ENCODE assay signal across 9 cellular contexts in genomic region chr11:577611-577894, GRCh38. TPM values are rescaled to one million over a fixed set of nuclear protein-coding genes. Genes with fewer than 3 reads are reported as not detected.
DNase-seq lines count a peak whose midpoint lies in the region; ATAC-seq, FAIRE-seq and TF ChIP-seq lines count a peak whose summit lies in the region.
"Had no signal": no experiment of that assay in that cellular context is flagged by ENCODE, and none has a peak within 500 bp of the region (broad histone marks: within the 10 kb centered on the region; RNA-seq: fewer than 3 reads in every experiment).

No MANE protein-coding gene starts in this region.

- H3K27ac Mint-ChIP-seq in activated T-cell treated with anti-CD3 and anti-CD28 coated beads, Interleukin-2, amount 50 U/mL, for 24 hours: peak overlapping the region; percentile 94

- H3K9me3 Mint-ChIP-seq in activated T-cell treated with anti-CD3 and anti-CD28 coated beads, Interleukin-2, amount 50 U/mL, for 24 hours: no peaks in the 10 kb centered on the region

- H3K36me3 ChIP-seq in adrenal gland (replicated peaks in 1 of 2) (peaks cover 0 to 10% of the 10 kb centered on the region in 2 donors), HepG2 (replicated peaks in 1 of 2; ENCODE audit: control insufficient read depth in 1 of 2, insufficient read depth in 2 of 2, low read length in 2 of 2) (peaks cover 8 to 14% of the 10 kb centered on the region in 2 experiments; a peak in 4 of 5 replicates), thymus (ENCODE audit: control insufficient read depth, insufficient read depth) (peaks cover 14% of the 10 kb centered on the region)

- no peak for TF ChIP-seq POLR2A in adrenal gland (IDR thresholded peaks at IDR 0.05)
- no peak for TF ChIP-seq POLR2A in HepG2 (IDR thresholded peaks at IDR 0.05; ENCODE audit: insufficient read depth in 1 of 2, low read depth in 2 of 2, low read length in 2 of 2)

- peaks cover 56% of the 10 kb centered on the region for H3K36me3 Mint-ChIP-seq in activated T-cell treated with anti-CD3 and anti-CD28 coated beads, Interleukin-2, amount 50 U/mL, for 24 hours (ENCODE audit: low read depth)

- H3K79me2 ChIP-seq in HepG2 (ENCODE audit: insufficient read depth, low read length): peaks cover 56% of the 10 kb centered on the region

- WGBS in adrenal gland, 4 donors: 25 to 49% (median 33%) methylated on average over 2 to 6 of the region's 6 CpGs
- WGBS in HepG2 (ENCODE audit: low lambda C conversion rate): 5% methylated on average over 6 of the region's 6 CpGs
- WGBS in thymus: 85% methylated on average over 6 of the region's 6 CpGs

- H2AFZ ChIP-seq in HepG2 (ENCODE audit: low read length): no peak overlapping the region

- POLR2A ChIA-PET in HepG2 (lab: Yijun Ruan, JAX): interaction anchor here (0.7 to 1.3 kb wide), 2 partner anchors 8 to 23 kb away, joined by 3 read pairs; no protein-coding TSS in a partner anchor

- no peak for TF ChIP-seq RAD21 in HepG2 (CRISPR knock-in tag; IDR thresholded peaks at IDR 0.05)

- CTCF ChIA-PET in HepG2 (lab: Yijun Ruan, JAX; ENCODE audit: low intra/inter-chr PET ratio, low total read pairs): no interaction called here

- no peak for TF ChIP-seq EP300 in HepG2 (IDR thresholded peaks at IDR 0.05; ENCODE audit: low read depth in 2 of 2, low read length in 2 of 2)
- TF ChIP-seq EP300 in HepG2 (CRISPR knock-in tag; IDR thresholded peaks at IDR 0.05; ENCODE audit: borderline replicate concordance): no peak

- peaks cover 8% of the 10 kb centered on the region for H3K27me3 Mint-ChIP-seq in activated T-cell treated with anti-CD3 and anti-CD28 coated beads, Interleukin-2, amount 50 U/mL, for 24 hours

- peak overlapping the region; percentile 100 for H3K9ac ChIP-seq in HepG2 (ENCODE audit: insufficient read depth, low read depth, low read length)

- in situ Hi-C loops in HepG2 (cut with HindIII; ENCODE audit: extremely low pct_ligation_motif_present, low pct_unique_long_range_greater_than_20kb): no loop called here

- BruUV-seq in HepG2 (replicated peaks; lab: Mats Ljungman, UMichigan): TSS peak; percentile 60

- H3K4me1 ChIP-seq in adrenal gland (replicated peaks in 1 of 2) (peaks cover 39 to 51% of the 10 kb centered on the region in 2 donors), HepG2 (ENCODE audit: insufficient read depth, low read length) (peaks cover 54% of the 10 kb centered on the region), thymus (ENCODE audit: control insufficient read depth, insufficient read depth, low read length) (peaks cover 28% of the 10 kb centered on the region)

- no peaks in the 10 kb centered on the region for H3K27me3 ChIP-seq in adrenal gland
- H3K27me3 ChIP-seq in HepG2 (ENCODE audit: control insufficient read depth in 1 of 2, insufficient read depth in 2 of 2, low read length in 2 of 2): no peaks in the 10 kb centered on the region; a peak in 1 of 5 replicates
- H3K27me3 ChIP-seq in thymus (ENCODE audit: control insufficient read depth, insufficient read depth): no peaks in the 10 kb centered on the region

- H3K27ac ChIP-seq in adrenal gland (peak overlapping the region in 4 of 5 donors; percentile 37 to 100 (median 80)), HepG2 (ENCODE audit: extremely low read length, insufficient read depth, low read length) (peak overlapping the region; percentile 80), thymus (ENCODE audit: low read depth) (no peak overlapping the region)

- H3K4me2 ChIP-seq in HepG2 (ENCODE audit: low read depth, low read length): peak overlapping the region; percentile 94

- no peak for TF ChIP-seq CTCF in adrenal gland (IDR thresholded peaks at IDR 0.05)
- no peak for TF ChIP-seq CTCF in HepG2 (CRISPR knock-in tag; IDR thresholded peaks at IDR 0.05)
- no peak for TF ChIP-seq CTCF in omental fat pad (IDR thresholded peaks at IDR 0.05)

- intact Hi-C loops in adrenal gland (cut with DNase I): no loop called here
- intact Hi-C loops in HepG2 (cut with micrococcal nuclease; ENCODE audit: unreplicated experiment): no loop called here
- intact Hi-C loops in posterior cingulate gyrus (cut with DNase I): no loop called here

- peaks cover 43% of the 10 kb centered on the region for H4K20me1 ChIP-seq in HepG2 (ENCODE audit: insufficient read depth, low read length)

- peak overlapping the region; percentile 91 for H3K4me3 Mint-ChIP-seq in activated T-cell treated with anti-CD3 and anti-CD28 coated beads, Interleukin-2, amount 50 U/mL, for 24 hours

- DNase-seq in activated T-cell treated with anti-CD3 and anti-CD28 coated beads, Interleukin-2, amount 50 U/mL, for 24 hours: no peak
- DNase-seq in activated T-cell treated with anti-CD3 and anti-CD28 coated beads, Interleukin-2, amount 50 U/mL, for 48 hours: no peak
- DNase-seq in adrenal gland: no peak
- no peak for DNase-seq in HepG2 (ENCODE audit: low spot score)
- DNase-seq in LoVo (ENCODE audit: low spot score): no peak
- no peak for DNase-seq in posterior cingulate gyrus
- DNase-seq in omental fat pad (ENCODE audit: low spot score): no peak
- DNase-seq: activated CD4-positive, alpha-beta T cell treated with anti-CD3 and anti-CD28 coated beads, Interleukin-2, amount 50 U/mL, for 4 hours had no signal

- H3K4me3 ChIP-seq in adrenal gland (peak overlapping the region in 2 of 4 donors; percentile 84 to 97), HepG2 (replicated peaks in 1 of 3; ENCODE audit: insufficient read depth in 1 of 3, low read depth in 2 of 3, low read length in 3 of 3) (peak overlapping the region; percentile 78 to 100 (median 92)), thymus (ENCODE audit: low read length) (peak overlapping the region; percentile 84)

- H3K9me3 ChIP-seq in adrenal gland (replicated peaks in 1 of 3): no peaks in the 10 kb centered on the region
- H3K9me3 ChIP-seq in HepG2 (ENCODE audit: low read length): no peaks in the 10 kb centered on the region
- H3K9me3 ChIP-seq in thymus (ENCODE audit: control insufficient read depth): no peaks in the 10 kb centered on the region

- no peak for FAIRE-seq in HepG2 (lab: Jason Lieb, UNC)

- ATAC-seq in HepG2: no peak
- ATAC-seq in omental fat pad (ENCODE audit: low FRiP score): no peak

- H3K4me1 Mint-ChIP-seq in activated T-cell treated with anti-CD3 and anti-CD28 coated beads, Interleukin-2, amount 50 U/mL, for 24 hours (ENCODE audit: low read depth): peaks cover 58% of the 10 kb centered on the region

RNA-seq across cellular contexts. Expression of gene PHRF1, which starts 1.3 kb away (rescaled TPM):
- total RNA-seq in adrenal gland (10 to 100 TPM; 17.2 to 42.2 (median 30.1) TPM), HepG2 (2016; rRNA removed; fragmentation: Illumina TruSeq; extraction: Trizol) (13.7 and 16.7 TPM in 2 replicates), omental fat pad (10 to 100 TPM; 14.7 to 34.9 (median 22.4) TPM)
- polyA plus RNA-seq in adrenal gland (10 to 100 TPM in 2 of 3 donors, 1 to 10 TPM in 1; 8.7 to 62.3 (median 23.3) TPM), HepG2 (2011; rRNA removed) (8.2 and 11.2 TPM in 2 replicates), thymus (23.7 TPM)
- total RNA-seq in HepG2 (2016; cell fraction: cytosol; rRNA removed; fragmentation: Illumina TruSeq; extraction: Trizol; ENCODE audit: low read depth): 7.4 and 7.9 TPM in 2 replicates
- 10.7 and 17.0 TPM in 2 replicates for total RNA-seq in HepG2 (2016; cell fraction: insoluble cytoplasmic fraction; rRNA removed; fragmentation: Illumina TruSeq; extraction: Trizol)
- total RNA-seq in HepG2 (2016; cell fraction: membrane; rRNA removed; fragmentation: Illumina TruSeq; extraction: Trizol): 5.1 and 6.1 TPM in 2 replicates
- 10.8 and 14.2 TPM in 2 replicates for total RNA-seq in HepG2 (2016; cell fraction: nucleus; rRNA removed; fragmentation: Illumina TruSeq; extraction: Trizol)
- polyA plus RNA-seq in HepG2 (2011; cell fraction: cytosol; rRNA removed): 4.8 and 7.0 TPM in 2 replicates
- 30.1 and 30.7 TPM in 2 replicates for polyA plus RNA-seq in HepG2 (2011; cell fraction: nucleus; rRNA removed)
- polyA plus RNA-seq in HepG2 (2012): 7.4 and 8.1 TPM in 2 replicates
- polyA plus RNA-seq in HepG2 (2016; cell fraction: cytosol; fragmentation: Illumina TruSeq; extraction: Trizol; ENCODE audit: low read depth): 1.6 and 1.8 TPM in 2 replicates
- polyA plus RNA-seq in HepG2 (2016; cell fraction: insoluble cytoplasmic fraction; fragmentation: Illumina TruSeq; extraction: Trizol; ENCODE audit: low read depth): 10.7 and 13.7 TPM in 2 replicates
- 2.1 and 2.5 TPM in 2 replicates for polyA plus RNA-seq in HepG2 (2016; cell fraction: membrane; fragmentation: Illumina TruSeq; extraction: Trizol; ENCODE audit: low read depth)
- 25.7 and 27.7 TPM in 2 replicates for polyA plus RNA-seq in HepG2 (2016; cell fraction: nucleus; fragmentation: Illumina TruSeq; extraction: Trizol; ENCODE audit: insufficient read depth, low read depth)
- 13.6 and 18.7 TPM in 2 replicates for polyA minus RNA-seq in HepG2 (2011; rRNA and poly(A)+ RNA removed; ENCODE audit: low replicate concordance)
- polyA minus RNA-seq in HepG2 (2011; cell fraction: cytosol; rRNA and poly(A)+ RNA removed): 7.8 and 7.9 TPM in 2 replicates
- 17.4 and 19.9 TPM in 2 replicates for polyA minus RNA-seq in HepG2 (2011; cell fraction: nucleus; rRNA and poly(A)+ RNA removed)

RNA-seq across cellular contexts. Expression of gene RASSF7, which starts 16.8 kb away (rescaled TPM):
- total RNA-seq in adrenal gland (10 to 100 TPM in 4 of 8 donors, 1 to 10 TPM in 4; 2.9 to 18.2 (median 7.9) TPM), HepG2 (2016; rRNA removed; fragmentation: Illumina TruSeq; extraction: Trizol) (13.1 and 20.2 TPM in 2 replicates), omental fat pad (10 to 100 TPM in 3 of 4 donors, 1 to 10 TPM in 1; 9.1 to 31.8 (median 13.4) TPM)
- polyA plus RNA-seq in adrenal gland (10 to 100 TPM in 1 of 3 donors, 1 to 10 TPM in 1, under 1 TPM in 1; 0.33 to 19.9 (median 9.8) TPM), HepG2 (2011; rRNA removed) (28.6 and 36.4 TPM in 2 replicates), thymus (51.2 TPM)
- total RNA-seq in HepG2 (2016; cell fraction: cytosol; rRNA removed; fragmentation: Illumina TruSeq; extraction: Trizol; ENCODE audit: low read depth): 5.4 and 5.7 TPM in 2 replicates
- total RNA-seq in HepG2 (2016; cell fraction: insoluble cytoplasmic fraction; rRNA removed; fragmentation: Illumina TruSeq; extraction: Trizol): 13.3 and 19.7 TPM in 2 replicates
- 10.8 and 11.9 TPM in 2 replicates for total RNA-seq in HepG2 (2016; cell fraction: membrane; rRNA removed; fragmentation: Illumina TruSeq; extraction: Trizol)
- total RNA-seq in HepG2 (2016; cell fraction: nucleus; rRNA removed; fragmentation: Illumina TruSeq; extraction: Trizol): 16.7 and 17.2 TPM in 2 replicates
- polyA plus RNA-seq in HepG2 (2011; cell fraction: cytosol; rRNA removed): 22.3 and 49.0 TPM in 2 replicates
- polyA plus RNA-seq in HepG2 (2011; cell fraction: nucleus; rRNA removed): 139 and 165 TPM in 2 replicates
- 8.9 and 12.6 TPM in 2 replicates for polyA plus RNA-seq in HepG2 (2012)
- polyA plus RNA-seq in HepG2 (2016; cell fraction: cytosol; fragmentation: Illumina TruSeq; extraction: Trizol; ENCODE audit: low read depth): 4.7 and 6.0 TPM in 2 replicates
- 12.3 and 15.9 TPM in 2 replicates for polyA plus RNA-seq in HepG2 (2016; cell fraction: insoluble cytoplasmic fraction; fragmentation: Illumina TruSeq; extraction: Trizol; ENCODE audit: low read depth)
- polyA plus RNA-seq in HepG2 (2016; cell fraction: membrane; fragmentation: Illumina TruSeq; extraction: Trizol; ENCODE audit: low read depth): 5.9 and 7.2 TPM in 2 replicates
- 32.6 and 40.7 TPM in 2 replicates for polyA plus RNA-seq in HepG2 (2016; cell fraction: nucleus; fragmentation: Illumina TruSeq; extraction: Trizol; ENCODE audit: insufficient read depth, low read depth)
- 6.7 and 39.4 TPM in 2 replicates for polyA minus RNA-seq in HepG2 (2011; rRNA and poly(A)+ RNA removed; ENCODE audit: low replicate concordance)
- polyA minus RNA-seq in HepG2 (2011; cell fraction: cytosol; rRNA and poly(A)+ RNA removed): 10.4 and 10.9 TPM in 2 replicates
- polyA minus RNA-seq in HepG2 (2011; cell fraction: nucleus; rRNA and poly(A)+ RNA removed): 15.2 and 17.9 TPM in 2 replicates

RNA-seq across cellular contexts. Expression of gene LMNTD2, which starts 17.0 kb away (rescaled TPM):
- total RNA-seq in adrenal gland: 1 to 10 TPM in 7 of 8 donors, under 1 TPM in 1; 0.35 to 9.1 (median 6.1) TPM
- polyA plus RNA-seq in adrenal gland: 10 to 100 TPM in 2 of 3 donors, under 1 TPM in 1; 0.20 to 21.0 (median 12.7) TPM
- total RNA-seq in HepG2 (2016; rRNA removed; fragmentation: Illumina TruSeq; extraction: Trizol): 0.25 and 1.1 TPM in 2 replicates
- 0.40 and 0.44 TPM in 2 replicates for total RNA-seq in HepG2 (2016; cell fraction: cytosol; rRNA removed; fragmentation: Illumina TruSeq; extraction: Trizol; ENCODE audit: low read depth)
- 0.45 and 1.1 TPM in 2 replicates for total RNA-seq in HepG2 (2016; cell fraction: insoluble cytoplasmic fraction; rRNA removed; fragmentation: Illumina TruSeq; extraction: Trizol)
- total RNA-seq in HepG2 (2016; cell fraction: membrane; rRNA removed; fragmentation: Illumina TruSeq; extraction: Trizol): 0.79 and 1.3 TPM in 2 replicates
- total RNA-seq in HepG2 (2016; cell fraction: nucleus; rRNA removed; fragmentation: Illumina TruSeq; extraction: Trizol): 1.3 and 1.7 TPM in 2 replicates
- polyA plus RNA-seq in HepG2 (2011; rRNA removed): 3.1 and 3.6 TPM in 2 replicates
- polyA plus RNA-seq in HepG2 (2011; cell fraction: cytosol; rRNA removed): 1.1 and 2.2 TPM in 2 replicates
- polyA plus RNA-seq in HepG2 (2011; cell fraction: nucleus; rRNA removed): 50.0 and 60.4 TPM in 2 replicates
- polyA plus RNA-seq in HepG2 (2012): 1.3 and 1.4 TPM in 2 replicates
- 0.53 and 0.78 TPM in 2 replicates for polyA plus RNA-seq in HepG2 (2016; cell fraction: cytosol; fragmentation: Illumina TruSeq; extraction: Trizol; ENCODE audit: low read depth)
- 0.42 and 0.68 TPM in 2 replicates for polyA plus RNA-seq in HepG2 (2016; cell fraction: insoluble cytoplasmic fraction; fragmentation: Illumina TruSeq; extraction: Trizol; ENCODE audit: low read depth)
- 0.96 and 1.2 TPM in 2 replicates for polyA plus RNA-seq in HepG2 (2016; cell fraction: membrane; fragmentation: Illumina TruSeq; extraction: Trizol; ENCODE audit: low read depth)
- polyA plus RNA-seq in HepG2 (2016; cell fraction: nucleus; fragmentation: Illumina TruSeq; extraction: Trizol; ENCODE audit: insufficient read depth, low read depth): 3.7 and 5.0 TPM in 2 replicates
- polyA minus RNA-seq in HepG2 (2011; rRNA and poly(A)+ RNA removed; ENCODE audit: low replicate concordance): 0.51 and 0.96 TPM in 2 replicates
- polyA minus RNA-seq in HepG2 (2011; cell fraction: cytosol; rRNA and poly(A)+ RNA removed): 0.88 and 1.4 TPM in 2 replicates
- 2.6 and 3.1 TPM in 2 replicates for polyA minus RNA-seq in HepG2 (2011; cell fraction: nucleus; rRNA and poly(A)+ RNA removed)
- 5.8 TPM for polyA plus RNA-seq in thymus
- 1 to 10 TPM in 3 of 4 donors, under 1 TPM in 1; 0.95 to 5.5 (median 1.7) TPM for total RNA-seq in omental fat pad

RNA-seq across cellular contexts. Expression of gene IRF7, which starts 38.2 kb away (rescaled TPM):
- total RNA-seq in adrenal gland: 10 to 100 TPM in 5 of 8 donors, 1 to 10 TPM in 3; 7.8 to 28.3 (median 11.2) TPM
- polyA plus RNA-seq in adrenal gland: 10 to 100 TPM in 2 of 3 donors, under 1 TPM in 1; 0.81 to 87.6 (median 25.9) TPM
- not detected in 2 replicates for total RNA-seq in HepG2 (2016; rRNA removed; fragmentation: Illumina TruSeq; extraction: Trizol)
- total RNA-seq in HepG2 (2016; cell fraction: cytosol; rRNA removed; fragmentation: Illumina TruSeq; extraction: Trizol; ENCODE audit: low read depth): not detected in 2 replicates
- not detected in 2 replicates for total RNA-seq in HepG2 (2016; cell fraction: insoluble cytoplasmic fraction; rRNA removed; fragmentation: Illumina TruSeq; extraction: Trizol)
- not detected in 2 replicates for total RNA-seq in HepG2 (2016; cell fraction: membrane; rRNA removed; fragmentation: Illumina TruSeq; extraction: Trizol)
- not detected in 2 replicates for total RNA-seq in HepG2 (2016; cell fraction: nucleus; rRNA removed; fragmentation: Illumina TruSeq; extraction: Trizol)
- polyA plus RNA-seq in HepG2 (2011; rRNA removed): 0.04 TPM in 1 of 2 replicates, not detected in the other
- 0.03 TPM in 1 of 2 replicates, not detected in the other for polyA plus RNA-seq in HepG2 (2011; cell fraction: cytosol; rRNA removed)
- 0.47 and 0.69 TPM in 2 replicates for polyA plus RNA-seq in HepG2 (2011; cell fraction: nucleus; rRNA removed)
- 0.42 and 0.91 TPM in 2 replicates for polyA plus RNA-seq in HepG2 (2012)
- not detected in 2 replicates for polyA plus RNA-seq in HepG2 (2016; cell fraction: cytosol; fragmentation: Illumina TruSeq; extraction: Trizol; ENCODE audit: low read depth)
- polyA plus RNA-seq in HepG2 (2016; cell fraction: insoluble cytoplasmic fraction; fragmentation: Illumina TruSeq; extraction: Trizol; ENCODE audit: low read depth): not detected in 2 replicates
- not detected in 2 replicates for polyA plus RNA-seq in HepG2 (2016; cell fraction: membrane; fragmentation: Illumina TruSeq; extraction: Trizol; ENCODE audit: low read depth)
- not detected in 2 replicates for polyA plus RNA-seq in HepG2 (2016; cell fraction: nucleus; fragmentation: Illumina TruSeq; extraction: Trizol; ENCODE audit: insufficient read depth, low read depth)
- 3.8 TPM in 1 of 2 replicates, not detected in the other for polyA minus RNA-seq in HepG2 (2011; rRNA and poly(A)+ RNA removed; ENCODE audit: low replicate concordance)
- not detected in 2 replicates for polyA minus RNA-seq in HepG2 (2011; cell fraction: cytosol; rRNA and poly(A)+ RNA removed)
- not detected in 2 replicates for polyA minus RNA-seq in HepG2 (2011; cell fraction: nucleus; rRNA and poly(A)+ RNA removed)
- polyA plus RNA-seq in thymus: 102 TPM
- 10 to 100 TPM; 15.4 to 56.8 (median 35.6) TPM for total RNA-seq in omental fat pad

RNA-seq across cellular contexts. Expression of gene LRRC56, which starts 40.2 kb away (rescaled TPM):
- total RNA-seq in adrenal gland: 1 to 10 TPM in 2 of 8 donors, under 1 TPM in 5, not detected in 1; 0.32 to 1.7 (median 0.93) TPM
- 1 to 10 TPM in 2 of 3 donors, not detected in 1; 1.7 to 4.3 TPM for polyA plus RNA-seq in adrenal gland
- total RNA-seq in HepG2 (2016; rRNA removed; fragmentation: Illumina TruSeq; extraction: Trizol): 0.08 and 0.11 TPM in 2 replicates
- total RNA-seq in HepG2 (2016; cell fraction: cytosol; rRNA removed; fragmentation: Illumina TruSeq; extraction: Trizol; ENCODE audit: low read depth): 0.10 TPM in 1 of 2 replicates, not detected in the other
- 0.09 TPM in 2 replicates for total RNA-seq in HepG2 (2016; cell fraction: insoluble cytoplasmic fraction; rRNA removed; fragmentation: Illumina TruSeq; extraction: Trizol)
- total RNA-seq in HepG2 (2016; cell fraction: membrane; rRNA removed; fragmentation: Illumina TruSeq; extraction: Trizol): 0.06 and 0.07 TPM in 2 replicates
- not detected in 2 replicates for total RNA-seq in HepG2 (2016; cell fraction: nucleus; rRNA removed; fragmentation: Illumina TruSeq; extraction: Trizol)
- 0.29 and 0.46 TPM in 2 replicates for polyA plus RNA-seq in HepG2 (2011; rRNA removed)
- polyA plus RNA-seq in HepG2 (2011; cell fraction: cytosol; rRNA removed): 0.21 and 0.22 TPM in 2 replicates
- polyA plus RNA-seq in HepG2 (2011; cell fraction: nucleus; rRNA removed): 3.4 and 3.8 TPM in 2 replicates
- 0.34 and 0.59 TPM in 2 replicates for polyA plus RNA-seq in HepG2 (2012)
- polyA plus RNA-seq in HepG2 (2016; cell fraction: cytosol; fragmentation: Illumina TruSeq; extraction: Trizol; ENCODE audit: low read depth): 0.05 TPM in 1 of 2 replicates, not detected in the other
- 0.19 TPM in 1 of 2 replicates, not detected in the other for polyA plus RNA-seq in HepG2 (2016; cell fraction: insoluble cytoplasmic fraction; fragmentation: Illumina TruSeq; extraction: Trizol; ENCODE audit: low read depth)
- polyA plus RNA-seq in HepG2 (2016; cell fraction: membrane; fragmentation: Illumina TruSeq; extraction: Trizol; ENCODE audit: low read depth): 0.10 TPM in 1 of 2 replicates, not detected in the other
- 0.37 and 0.44 TPM in 2 replicates for polyA plus RNA-seq in HepG2 (2016; cell fraction: nucleus; fragmentation: Illumina TruSeq; extraction: Trizol; ENCODE audit: insufficient read depth, low read depth)
- polyA minus RNA-seq in HepG2 (2011; rRNA and poly(A)+ RNA removed; ENCODE audit: low replicate concordance): 0.20 and 0.56 TPM in 2 replicates
- polyA minus RNA-seq in HepG2 (2011; cell fraction: cytosol; rRNA and poly(A)+ RNA removed): 0.30 TPM in 1 of 2 replicates, not detected in the other
- polyA minus RNA-seq in HepG2 (2011; cell fraction: nucleus; rRNA and poly(A)+ RNA removed): 0.37 and 0.64 TPM in 2 replicates
- 2.4 TPM for polyA plus RNA-seq in thymus
- total RNA-seq in omental fat pad: under 1 TPM in 3 of 4 donors, not detected in 1; 0.24 to 0.38 (median 0.32) TPM
